ENCODE assay signal across 1 cellular context in the genomic region with DNA sequence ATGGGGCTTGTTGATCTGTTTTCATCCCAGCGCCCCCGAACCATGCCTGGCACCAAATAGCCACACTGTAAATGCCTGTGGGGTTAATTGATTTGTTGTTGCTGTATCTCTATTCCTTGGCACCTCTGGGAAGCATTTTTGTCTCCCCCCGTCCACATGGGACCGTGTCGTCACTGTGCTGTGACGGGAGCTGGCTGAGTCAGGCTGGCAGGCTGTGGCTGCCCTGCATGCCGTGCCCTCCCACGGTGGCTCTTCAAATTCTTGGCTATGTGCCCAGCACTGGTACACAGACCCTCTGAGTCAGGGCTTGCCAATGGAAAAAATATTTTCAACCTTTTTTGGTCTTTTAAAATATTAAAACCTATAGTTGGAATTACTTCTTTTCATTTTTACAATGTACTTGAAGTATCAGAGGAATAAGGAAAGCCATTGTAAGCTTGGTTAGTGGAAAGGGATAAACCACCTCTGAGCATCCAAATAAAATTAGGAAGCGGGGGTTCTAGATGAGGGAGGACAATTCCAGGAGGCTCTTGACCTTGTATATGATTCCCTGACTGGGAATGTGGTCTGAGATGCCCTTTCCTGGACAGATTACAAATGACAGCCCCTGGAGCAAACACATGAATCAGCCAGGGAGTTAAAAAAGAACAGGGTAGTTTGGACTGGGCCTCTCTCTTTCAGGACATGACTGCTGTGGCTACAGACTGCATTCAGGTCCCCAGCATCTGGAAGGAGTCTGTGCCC.
TF ChIP-seq lines count a peak whose summit lies in the region.

No MANE protein-coding gene starts in this region.

TF ChIP-seq in HCT116, 20 proteins besides CTCF, POLR2A, EP300 and RAD21 (continued from another document):
- TF ChIP-seq, protein P1, sequence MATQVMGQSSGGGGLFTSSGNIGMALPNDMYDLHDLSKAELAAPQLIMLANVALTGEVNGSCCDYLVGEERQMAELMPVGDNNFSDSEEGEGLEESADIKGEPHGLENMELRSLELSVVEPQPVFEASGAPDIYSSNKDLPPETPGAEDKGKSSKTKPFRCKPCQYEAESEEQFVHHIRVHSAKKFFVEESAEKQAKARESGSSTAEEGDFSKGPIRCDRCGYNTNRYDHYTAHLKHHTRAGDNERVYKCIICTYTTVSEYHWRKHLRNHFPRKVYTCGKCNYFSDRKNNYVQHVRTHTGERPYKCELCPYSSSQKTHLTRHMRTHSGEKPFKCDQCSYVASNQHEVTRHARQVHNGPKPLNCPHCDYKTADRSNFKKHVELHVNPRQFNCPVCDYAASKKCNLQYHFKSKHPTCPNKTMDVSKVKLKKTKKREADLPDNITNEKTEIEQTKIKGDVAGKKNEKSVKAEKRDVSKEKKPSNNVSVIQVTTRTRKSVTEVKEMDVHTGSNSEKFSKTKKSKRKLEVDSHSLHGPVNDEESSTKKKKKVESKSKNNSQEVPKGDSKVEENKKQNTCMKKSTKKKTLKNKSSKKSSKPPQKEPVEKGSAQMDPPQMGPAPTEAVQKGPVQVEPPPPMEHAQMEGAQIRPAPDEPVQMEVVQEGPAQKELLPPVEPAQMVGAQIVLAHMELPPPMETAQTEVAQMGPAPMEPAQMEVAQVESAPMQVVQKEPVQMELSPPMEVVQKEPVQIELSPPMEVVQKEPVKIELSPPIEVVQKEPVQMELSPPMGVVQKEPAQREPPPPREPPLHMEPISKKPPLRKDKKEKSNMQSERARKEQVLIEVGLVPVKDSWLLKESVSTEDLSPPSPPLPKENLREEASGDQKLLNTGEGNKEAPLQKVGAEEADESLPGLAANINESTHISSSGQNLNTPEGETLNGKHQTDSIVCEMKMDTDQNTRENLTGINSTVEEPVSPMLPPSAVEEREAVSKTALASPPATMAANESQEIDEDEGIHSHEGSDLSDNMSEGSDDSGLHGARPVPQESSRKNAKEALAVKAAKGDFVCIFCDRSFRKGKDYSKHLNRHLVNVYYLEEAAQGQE (IDR thresholded peaks at IDR 0.05; ENCODE audit: low read depth): no peak
- TF ChIP-seq SP1 (IDR thresholded peaks at IDR 0.05; ENCODE audit: low read depth): peak; percentile 76
- TF ChIP-seq YY1 (IDR thresholded peaks at IDR 0.05; ENCODE audit: extremely low read depth, insufficient replicate concordance, low read depth, low read length): no peak
- no peak for TF ChIP-seq EZH2 (IDR thresholded peaks at IDR 0.05)
- peak; percentile 45; the same call in 1 of the 2 replicates for TF ChIP-seq CBX3 (IDR thresholded peaks at IDR 0.05; ENCODE audit: low read depth)
- TF ChIP-seq ELF1 (IDR thresholded peaks at IDR 0.05; ENCODE audit: borderline replicate concordance, low read depth): no peak
- peak; percentile 74 for TF ChIP-seq FOSL1 (IDR thresholded peaks at IDR 0.05; ENCODE audit: low read depth)
- peak; percentile 35; the same call in 1 of the 2 replicates for TF ChIP-seq SRF (IDR thresholded peaks at IDR 0.05; ENCODE audit: low read depth)
- peak; percentile 55 for TF ChIP-seq POLR2AphosphoS5 (IDR thresholded peaks at IDR 0.05; ENCODE audit: low read depth, low read length)
- no peak for TF ChIP-seq CEBPB (IDR thresholded peaks at IDR 0.05; ENCODE audit: low read depth)
- TF ChIP-seq, protein P2, sequence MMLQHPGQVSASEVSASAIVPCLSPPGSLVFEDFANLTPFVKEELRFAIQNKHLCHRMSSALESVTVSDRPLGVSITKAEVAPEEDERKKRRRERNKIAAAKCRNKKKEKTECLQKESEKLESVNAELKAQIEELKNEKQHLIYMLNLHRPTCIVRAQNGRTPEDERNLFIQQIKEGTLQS (IDR thresholded peaks at IDR 0.05): no peak; the same call in 1 of the 2 replicates
- TF ChIP-seq SIN3A (IDR thresholded peaks at IDR 0.05; ENCODE audit: low read depth): peak; percentile 46
